In genomic region chr3:81554348-81554747, GRCh38 we compare ENCODE assay signal across 15 cellular contexts.
DNase-seq lines count a peak whose midpoint lies in the region; ATAC-seq, FAIRE-seq and TF ChIP-seq lines count a peak whose summit lies in the region.
"Had no signal": no experiment of that assay in that cellular context is flagged by ENCODE, and none has a peak within 500 bp of the region (broad histone marks: within the 10 kb centered on the region; RNA-seq: fewer than 3 reads in every experiment).

No MANE protein-coding gene starts in this region.

- 59 to 88% (median 63%) methylated on average over 1 of the region's 1 CpG for WGBS in small intestine, 3 donors

- in situ Hi-C loops in GM13977 (cut with MboI; ENCODE audit: low pct_unique_long_range_greater_than_20kb, low sequenced_read_pairs, unreplicated experiment): no loop called here

- H3K36me3 ChIP-seq in small intestine (ENCODE audit: control insufficient read depth in 2 of 2, insufficient read depth in 2 of 2, low read length in 2 of 2): no peaks in the 10 kb centered on the region
- H3K36me3 ChIP-seq: ovary had no signal

- TF ChIP-seq CTCF in choroid plexus epithelial cell (conservative IDR thresholded peaks at IDR 0.05; ENCODE audit: low read depth, low read length): no peak
- no peak for TF ChIP-seq CTCF in GM13977 (IDR thresholded peaks at IDR 0.05; ENCODE audit: extremely low read depth, insufficient read depth, missing control alignments)

- H3K4me1 Mint-ChIP-seq in activated CD4-positive, alpha-beta T cell treated with anti-CD3 and anti-CD28 coated beads for 36 hours: no peaks in the 10 kb centered on the region

- H3K27ac Mint-ChIP-seq in activated CD4-positive, alpha-beta T cell treated with anti-CD3 and anti-CD28 coated beads for 36 hours: no peak overlapping the region
- H3K27ac Mint-ChIP-seq: brain had no signal

- no peak overlapping the region for H3K27ac ChIP-seq in small intestine (ENCODE audit: low read depth in 1 of 2, low read length in 1 of 2)
- H3K27ac ChIP-seq: HL-60, ovary had no signal

- no peak overlapping the region for H3K4me3 Mint-ChIP-seq in activated CD4-positive, alpha-beta T cell treated with anti-CD3 and anti-CD28 coated beads for 36 hours
- H3K4me3 Mint-ChIP-seq: brain had no signal

- intact Hi-C loops in activated CD4-positive, alpha-beta T cell treated with anti-CD3 and anti-CD28 coated beads for 36 hours (cut with DNase I, micrococcal nuclease): no loop called here

- no peaks in the 10 kb centered on the region for H3K9me3 ChIP-seq in small intestine (ENCODE audit: control insufficient read depth, low read depth)
- H3K9me3 ChIP-seq: ovary had no signal

- peaks cover 8% of the 10 kb centered on the region for H3K9me3 Mint-ChIP-seq in activated CD4-positive, alpha-beta T cell treated with anti-CD3 and anti-CD28 coated beads for 36 hours (ENCODE audit: low read depth)

- DNase-seq in activated CD4-positive, alpha-beta T cell treated with anti-CD3 and anti-CD28 coated beads for 36 hours: no peak
- no peak for DNase-seq in activated CD4-positive, alpha-beta T cell treated with anti-CD3 and anti-CD28 coated beads for 48 hours
- DNase-seq in choroid plexus epithelial cell (ENCODE audit: low read depth): peak; percentile 71
- peak; percentile 15 for DNase-seq in stromal cell of bone marrow (ENCODE audit: low read depth)
- no peak for DNase-seq in SW 1271 (lab: John Stamatoyannopoulos, UW)
- DNase-seq in GM13977 (ENCODE audit: low spot score): no peak
- no peak for DNase-seq in small intestine
- DNase-seq: activated CD4-positive, CD25-positive, alpha-beta regulatory T cell; hypothalamus; NCI-H446 treated with DMSO at 0.1 percent for 48 hours; stimulated activated CD8-positive, alpha-beta memory T cell treated with anti-CD3 and anti-CD28 coated beads, Interleukin-4, amount 100 ng/mL, for 48 hours had no signal

- no peak overlapping the region for H3K4me3 ChIP-seq in choroid plexus epithelial cell (ENCODE audit: low read depth, low read length)
- H3K4me3 ChIP-seq in small intestine (ENCODE audit: low read depth in 1 of 2, low read length in 2 of 2): no peak overlapping the region
- H3K4me3 ChIP-seq: ovary had no signal

- CTCF ChIA-PET in activated CD4-positive, alpha-beta T cell treated with anti-CD3 and anti-CD28 coated beads for 36 hours (lab: Charles Lee): no interaction called here

- H3K36me3 Mint-ChIP-seq in activated CD4-positive, alpha-beta T cell treated with anti-CD3 and anti-CD28 coated beads for 36 hours (ENCODE audit: low read depth): peaks cover 9% of the 10 kb centered on the region
- H3K36me3 Mint-ChIP-seq: brain had no signal

- H3K4me1 ChIP-seq in small intestine (ENCODE audit: control insufficient read depth in 2 of 2, insufficient read depth in 1 of 2, low read depth in 1 of 2, low read length in 1 of 2): no peaks in the 10 kb centered on the region

- ATAC-seq in activated CD4-positive, alpha-beta T cell treated with anti-CD3 and anti-CD28 coated beads for 36 hours: peak; percentile 60
- ATAC-seq in HG03469 (IDR thresholded peaks at IDR 0.05; ENCODE audit: unreplicated experiment): peak; percentile 40

- H3K27me3 ChIP-seq in small intestine (ENCODE audit: control insufficient read depth in 2 of 2, insufficient read depth in 2 of 2, low read length in 2 of 2): no peaks in the 10 kb centered on the region
- H3K27me3 ChIP-seq: ovary had no signal

- H3K27me3 Mint-ChIP-seq in activated CD4-positive, alpha-beta T cell treated with anti-CD3 and anti-CD28 coated beads for 36 hours: no peaks in the 10 kb centered on the region

- POLR2A ChIA-PET in activated CD4-positive, alpha-beta T cell treated with anti-CD3 and anti-CD28 coated beads for 36 hours (lab: Charles Lee): no interaction called here

- no peak for FAIRE-seq in small intestine (lab: Jason Lieb, UNC)

Comparison
In these comparisons a context has a peak if more than half of its experiments do, and no peak if none do; other contexts are left out.
1. DNase-seq: peak in choroid plexus epithelial cell (single experiment) and stromal cell of bone marrow (single experiment); none in activated CD4-positive, alpha-beta T cell treated with anti-CD3 and anti-CD28 coated beads for 36 hours (single experiment), activated CD4-positive, alpha-beta T cell treated with anti-CD3 and anti-CD28 coated beads for 48 hours (single experiment), SW 1271 (0 of 2), GM13977 (single experiment) and small intestine (single experiment).